ENCODE assay signal across 2 cellular contexts in the genomic region with DNA sequence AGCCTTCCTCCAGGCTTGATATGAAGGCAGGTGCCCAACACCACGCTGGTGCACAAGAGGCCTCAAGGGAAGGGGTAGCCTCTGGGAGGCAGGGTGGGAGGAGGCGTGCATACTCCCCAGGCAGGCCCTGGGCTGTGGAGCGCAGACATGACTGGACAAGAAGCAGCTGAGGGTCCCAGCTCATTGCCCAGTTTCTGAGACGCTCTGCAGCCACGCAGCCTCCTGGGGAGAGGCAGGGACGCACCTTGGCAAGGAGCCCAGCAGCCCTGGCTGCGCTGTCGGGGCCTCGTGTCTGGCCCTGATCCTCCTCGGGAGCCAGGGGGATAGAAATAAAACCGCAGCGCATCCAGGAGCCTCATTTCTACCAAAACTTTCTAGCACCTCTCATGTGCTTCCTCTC.
TF ChIP-seq lines count a peak whose summit lies in the region.

No MANE protein-coding gene starts in this region.

TF ChIP-seq in neural cell, 6 proteins besides CTCF, POLR2A, EP300 and RAD21 (continued from another document):
- TF ChIP-seq, protein P1, sequence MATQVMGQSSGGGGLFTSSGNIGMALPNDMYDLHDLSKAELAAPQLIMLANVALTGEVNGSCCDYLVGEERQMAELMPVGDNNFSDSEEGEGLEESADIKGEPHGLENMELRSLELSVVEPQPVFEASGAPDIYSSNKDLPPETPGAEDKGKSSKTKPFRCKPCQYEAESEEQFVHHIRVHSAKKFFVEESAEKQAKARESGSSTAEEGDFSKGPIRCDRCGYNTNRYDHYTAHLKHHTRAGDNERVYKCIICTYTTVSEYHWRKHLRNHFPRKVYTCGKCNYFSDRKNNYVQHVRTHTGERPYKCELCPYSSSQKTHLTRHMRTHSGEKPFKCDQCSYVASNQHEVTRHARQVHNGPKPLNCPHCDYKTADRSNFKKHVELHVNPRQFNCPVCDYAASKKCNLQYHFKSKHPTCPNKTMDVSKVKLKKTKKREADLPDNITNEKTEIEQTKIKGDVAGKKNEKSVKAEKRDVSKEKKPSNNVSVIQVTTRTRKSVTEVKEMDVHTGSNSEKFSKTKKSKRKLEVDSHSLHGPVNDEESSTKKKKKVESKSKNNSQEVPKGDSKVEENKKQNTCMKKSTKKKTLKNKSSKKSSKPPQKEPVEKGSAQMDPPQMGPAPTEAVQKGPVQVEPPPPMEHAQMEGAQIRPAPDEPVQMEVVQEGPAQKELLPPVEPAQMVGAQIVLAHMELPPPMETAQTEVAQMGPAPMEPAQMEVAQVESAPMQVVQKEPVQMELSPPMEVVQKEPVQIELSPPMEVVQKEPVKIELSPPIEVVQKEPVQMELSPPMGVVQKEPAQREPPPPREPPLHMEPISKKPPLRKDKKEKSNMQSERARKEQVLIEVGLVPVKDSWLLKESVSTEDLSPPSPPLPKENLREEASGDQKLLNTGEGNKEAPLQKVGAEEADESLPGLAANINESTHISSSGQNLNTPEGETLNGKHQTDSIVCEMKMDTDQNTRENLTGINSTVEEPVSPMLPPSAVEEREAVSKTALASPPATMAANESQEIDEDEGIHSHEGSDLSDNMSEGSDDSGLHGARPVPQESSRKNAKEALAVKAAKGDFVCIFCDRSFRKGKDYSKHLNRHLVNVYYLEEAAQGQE (IDR thresholded peaks at IDR 0.05; ENCODE audit: borderline replicate concordance) = no peak
- no peak for TF ChIP-seq POLR2AphosphoS5 (IDR thresholded peaks at IDR 0.05)

TF ChIP-seq in HEK293T, 16 proteins besides CTCF, POLR2A, EP300 and RAD21 (continued from another document):
- no peak for TF ChIP-seq LEF1 (IDR thresholded peaks at IDR 0.05; ENCODE audit: borderline replicate concordance)
- no peak for TF ChIP-seq FOXK2 (IDR thresholded peaks at IDR 0.05)
- TF ChIP-seq SUZ12 (IDR thresholded peaks at IDR 0.05) = no peak
- no peak for TF ChIP-seq ELF4 (IDR thresholded peaks at IDR 0.05)
- TF ChIP-seq FOXA1 (IDR thresholded peaks at IDR 0.05) = no peak
- no peak for TF ChIP-seq ARNT (IDR thresholded peaks at IDR 0.05)
- TF ChIP-seq HDGF (IDR thresholded peaks at IDR 0.05; ENCODE audit: borderline replicate concordance) = no peak
- no peak for TF ChIP-seq ZNF384 (IDR thresholded peaks at IDR 0.05)
- TF ChIP-seq CTBP1 (IDR thresholded peaks at IDR 0.05; ENCODE audit: borderline replicate concordance) = no peak
